24 cellular contexts compared by ENCODE assay signal in the genomic region with DNA sequence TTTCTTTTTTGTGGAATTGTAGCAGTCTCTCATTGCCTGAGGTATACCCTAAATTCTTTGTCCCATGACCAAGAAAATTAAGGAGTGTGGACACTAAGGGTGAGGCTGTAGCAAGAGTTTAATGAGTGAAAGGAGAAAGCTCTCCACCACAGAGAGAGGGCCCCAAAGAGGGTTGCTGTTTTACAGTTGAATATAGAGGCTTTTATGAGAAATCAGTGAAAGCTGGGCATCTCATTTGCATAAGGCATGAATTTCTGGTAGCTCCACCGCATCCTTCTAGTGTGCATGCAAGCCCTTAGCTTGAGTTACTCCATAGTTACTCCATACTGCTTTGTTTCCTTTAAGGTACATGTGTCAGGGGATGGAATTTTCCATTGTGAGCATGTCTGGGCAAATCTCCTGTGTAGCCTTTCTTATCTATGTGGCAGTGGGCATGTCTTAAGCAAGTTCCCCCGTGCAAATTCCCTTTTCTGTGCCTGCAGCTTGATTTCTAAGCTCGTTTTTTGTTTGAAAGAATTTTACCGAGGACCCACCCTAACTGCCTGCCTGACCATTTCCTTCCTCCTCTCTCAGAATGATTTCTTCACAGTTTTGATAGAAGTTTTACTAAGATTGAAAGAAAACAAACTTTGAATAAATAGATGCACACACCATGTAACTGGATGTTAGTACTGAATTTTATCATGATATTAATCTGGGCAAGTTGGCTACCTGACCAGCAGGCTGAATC.
DNase-seq lines count a peak whose midpoint lies in the region; ATAC-seq, FAIRE-seq and TF ChIP-seq lines count a peak whose summit lies in the region.
"Had no signal": no experiment of that assay in that cellular context is flagged by ENCODE, and none has a peak within 500 bp of the region (broad histone marks: within the 10 kb centered on the region; RNA-seq: fewer than 3 reads in every experiment).

No MANE protein-coding gene starts in this region.

- peaks cover 34% of the 10 kb centered on the region for H3K9me3 Mint-ChIP-seq in GM23338

- no peaks in the 10 kb centered on the region for H3K79me2 ChIP-seq in GM23338 (replicated peaks; ENCODE audit: insufficient read depth)

- no peaks in the 10 kb centered on the region for H3K4me1 ChIP-seq in A549
- no peaks in the 10 kb centered on the region for H3K4me1 ChIP-seq in GM23338 (ENCODE audit: insufficient read depth)

- TF ChIP-seq RAD21 in A549 (conservative IDR thresholded peaks at IDR 0.05 in 1 of 2, IDR thresholded peaks at IDR 0.05 in 1 of 2), result no peak

- TF ChIP-seq EP300 in A549 (IDR thresholded peaks at IDR 0.05), result no peak

- no peaks in the 10 kb centered on the region for H3K4me1 Mint-ChIP-seq in GM23338
- H3K4me1 Mint-ChIP-seq: T-cell had no signal

- peaks cover 26% of the 10 kb centered on the region for H3K36me3 Mint-ChIP-seq in GM23338 (ENCODE audit: low read depth)
- H3K36me3 Mint-ChIP-seq: T-cell had no signal

- CTCF ChIA-PET in A549 (lab: Yijun Ruan, JAX), result no interaction called here

- H3K27ac ChIP-seq in A549 (no peak overlapping the region), GM23338 (ENCODE audit: low read depth) (no peak overlapping the region)
- H3K27ac ChIP-seq: C4-2B, RWPE1 had no signal

- H3K4me3 ChIP-seq in A549 (no peak overlapping the region), GM23338 (no peak overlapping the region), epithelial cell of esophagus (ENCODE audit: low read length) (no peak overlapping the region)

- ATAC-seq in A549 (no peak), GM23338 (no peak), HG02623 (IDR thresholded peaks at IDR 0.05; ENCODE audit: unreplicated experiment) (no peak), HG03571 (IDR thresholded peaks at IDR 0.05; ENCODE audit: unreplicated experiment) (no peak)
- ATAC-seq: HCT116, SK-N-SH treated with all-trans-retinoic acid at 6 μM for 48 hours, T-cell had no signal

- H4K20me1 ChIP-seq in GM23338 (replicated peaks; ENCODE audit: insufficient read depth), result no peaks in the 10 kb centered on the region

- H3K4me2 ChIP-seq in A549, result no peak overlapping the region
- H3K4me2 ChIP-seq in GM23338, result no peak overlapping the region

- no peaks in the 10 kb centered on the region for H3F3A ChIP-seq in GM23338 (replicated peaks; ENCODE audit: low read depth)

- no peak for FAIRE-seq in A549 (lab: Jason Lieb, UNC)
- FAIRE-seq: GM19239 had no signal

- no peak overlapping the region for H3K4me3 Mint-ChIP-seq in GM23338
- H3K4me3 Mint-ChIP-seq: T-cell had no signal

- WGBS in A549 (ENCODE audit: missing lambda C conversion rate), result 31% methylated on average over 4 of the region's 4 CpGs

- POLR2A ChIA-PET in A549 (lab: Yijun Ruan, JAX), result no interaction called here

- H3K27ac Mint-ChIP-seq in GM23338, result no peak overlapping the region
- H3K27ac Mint-ChIP-seq: T-cell had no signal

- peak in 1 of 2 experiments; percentile 6 for DNase-seq in A549 (ENCODE audit: low read depth in 1 of 2, low spot score in 1 of 2)
- DNase-seq in GM23338 (ENCODE audit: low spot score), result peak; percentile 34
- peak; percentile 40 for DNase-seq in OCI-M1 (lab: John Stamatoyannopoulos, UW)
- DNase-seq in epithelial cell of esophagus (ENCODE audit: low read depth), result peak; percentile 73
- no peak for DNase-seq in NCI-H748 treated with DMSO at 0.1 percent for 48 hours (lab: John Stamatoyannopoulos, UW)
- DNase-seq: AML-193, GF-D8, GOT3, Kasumi-1, MM.1S, NCI-H1105, NCI-H1694, NCI-H2081 treated with DMSO at 0.1 percent for 48 hours, NCI-H510A, NCI-H774, SIG-M5, T-cell had no signal

- TF ChIP-seq POLR2A in A549 (IDR thresholded peaks at IDR 0.05; ENCODE audit: low read length), result no peak

- H3K9me3 ChIP-seq in A549, result peaks cover 20% of the 10 kb centered on the region

- H3K27me3 ChIP-seq in GM23338 (ENCODE audit: insufficient read depth), result no peaks in the 10 kb centered on the region

- no peaks in the 10 kb centered on the region for H3K9me2 ChIP-seq in GM23338 (ENCODE audit: insufficient read depth)

- H3K27me3 Mint-ChIP-seq in GM23338 (ENCODE audit: insufficient read depth, low read depth, poor library complexity), result peaks cover 2% of the 10 kb centered on the region
- H3K27me3 Mint-ChIP-seq: T-cell had no signal

- TF ChIP-seq CTCF in A549 (IDR thresholded peaks at IDR 0.05) (no peak), GM23338 (conservative IDR thresholded peaks at IDR 0.05; ENCODE audit: low read depth in 2 of 2) (no peak), epithelial cell of esophagus (IDR thresholded peaks at IDR 0.05; ENCODE audit: insufficient read depth, low read depth, low read length, missing control alignments) (no peak)

- H3K36me3 ChIP-seq in GM23338 (ENCODE audit: insufficient read depth), result no peaks in the 10 kb centered on the region; the same call in 1 of the 2 replicates

- H2AFZ ChIP-seq in GM23338, result no peak overlapping the region

TF ChIP-seq in A549, 52 proteins besides CTCF, POLR2A, EP300 and RAD21:
- TF ChIP-seq TP53 (CRISPR knock-in tag; IDR thresholded peaks at IDR 0.05), result no peak
- TF ChIP-seq HOXA7 (CRISPR knock-in tag; IDR thresholded peaks at IDR 0.05), result no peak
- TF ChIP-seq ZFP36 (IDR thresholded peaks at IDR 0.05; ENCODE audit: borderline replicate concordance, partially characterized antibody), result peak; percentile 96

TF ChIP-seq in GM23338, 12 proteins besides CTCF, POLR2A, EP300 and RAD21 (continues in another document):
- TF ChIP-seq ZNF331 (CRISPR knock-in tag; IDR thresholded peaks at IDR 0.05; ENCODE audit: low read depth) (no peak), STAT1 (IDR thresholded peaks at IDR 0.05; ENCODE audit: unreplicated experiment) (no peak), POLR2AphosphoS5 (IDR thresholded peaks at IDR 0.05; ENCODE audit: low read depth) (no peak), CREB1 (CRISPR knock-in tag; IDR thresholded peaks at IDR 0.05; ENCODE audit: low read depth) (no peak), ZNF114 (CRISPR knock-in tag; IDR thresholded peaks at IDR 0.05) (no peak), JUNB (IDR thresholded peaks at IDR 0.05; ENCODE audit: unreplicated experiment) (no peak), NANOG (IDR thresholded peaks at IDR 0.05; ENCODE audit: borderline replicate concordance) (no peak)
- TF ChIP-seq, protein P1, sequence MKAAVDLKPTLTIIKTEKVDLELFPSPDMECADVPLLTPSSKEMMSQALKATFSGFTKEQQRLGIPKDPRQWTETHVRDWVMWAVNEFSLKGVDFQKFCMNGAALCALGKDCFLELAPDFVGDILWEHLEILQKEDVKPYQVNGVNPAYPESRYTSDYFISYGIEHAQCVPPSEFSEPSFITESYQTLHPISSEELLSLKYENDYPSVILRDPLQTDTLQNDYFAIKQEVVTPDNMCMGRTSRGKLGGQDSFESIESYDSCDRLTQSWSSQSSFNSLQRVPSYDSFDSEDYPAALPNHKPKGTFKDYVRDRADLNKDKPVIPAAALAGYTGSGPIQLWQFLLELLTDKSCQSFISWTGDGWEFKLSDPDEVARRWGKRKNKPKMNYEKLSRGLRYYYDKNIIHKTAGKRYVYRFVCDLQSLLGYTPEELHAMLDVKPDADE (IDR thresholded peaks at IDR 0.05), result no peak
